Comparison of ENCODE assay signal across 24 cellular contexts in the genomic region with DNA sequence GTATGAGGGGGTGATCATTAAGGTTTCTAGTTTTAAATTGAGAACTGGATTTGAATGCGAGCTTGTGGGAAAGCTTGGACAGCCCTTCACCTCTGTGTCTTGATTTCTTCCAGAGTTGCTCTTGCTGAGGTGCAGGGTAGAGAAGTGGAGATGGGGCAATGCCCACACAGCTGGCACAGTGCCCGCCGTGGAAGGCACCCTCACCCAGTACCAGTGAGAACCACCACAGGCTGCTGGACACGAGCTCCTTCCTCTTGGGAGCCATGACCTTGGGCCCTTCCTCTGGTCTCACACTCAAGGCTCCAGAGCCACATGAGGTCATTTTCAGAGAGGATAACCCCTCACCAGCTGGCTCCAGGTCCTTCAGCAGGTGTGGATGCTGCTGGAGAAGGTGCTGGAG.
"Had no signal": no experiment of that assay in that cellular context is flagged by ENCODE, and none has a peak within 500 bp of the region (broad histone marks: within the 10 kb centered on the region; RNA-seq: fewer than 3 reads in every experiment).

No MANE protein-coding gene starts in this region.

- H3K27ac ChIP-seq: colonic mucosa, coronary artery, dorsolateral prefrontal cortex, epithelial cell of prostate, esophagus muscularis mucosa, esophagus squamous epithelium, foreskin keratinocyte, gastrocnemius medialis, gastroesophageal sphincter, heart left ventricle, heart right ventricle had no signal

- H3K4me3 ChIP-seq: colonic mucosa, coronary artery, dorsolateral prefrontal cortex, esophagus muscularis mucosa, esophagus squamous epithelium, gastrocnemius medialis, gastroesophageal sphincter, heart left ventricle, heart right ventricle had no signal

- H3K27me3 ChIP-seq: colonic mucosa, esophagus muscularis mucosa, esophagus squamous epithelium, gastrocnemius medialis, gastroesophageal sphincter had no signal

- H3K4me1 ChIP-seq: foreskin keratinocyte had no signal

- ATAC-seq: effector memory CD8-positive, alpha-beta T cell; esophagus mucosa; foreskin keratinocyte; gastrocnemius medialis; gastroesophageal sphincter; heart left ventricle; heart right ventricle had no signal

- H3K27me3 Mint-ChIP-seq: dendritic cell treated with granulocyte-macrophage colony-stimulating factor and Interleukin-4, amounts not matched to agents 40 ng/mL and 50 ng/mL, for 4 days had no signal

- H3K9me3 ChIP-seq: colonic mucosa, gastrocnemius medialis had no signal

- H3K36me3 ChIP-seq: colonic mucosa, esophagus muscularis mucosa, esophagus squamous epithelium, gastrocnemius medialis, gastroesophageal sphincter, heart left ventricle, heart right ventricle had no signal

- H3K27ac Mint-ChIP-seq: dendritic cell treated with granulocyte-macrophage colony-stimulating factor and Interleukin-4, amounts not matched to agents 40 ng/mL and 50 ng/mL, for 4 days; effector memory CD8-positive, alpha-beta T cell; endodermal cell had no signal

- H3K4me3 Mint-ChIP-seq: dendritic cell treated with granulocyte-macrophage colony-stimulating factor and Interleukin-4, amounts not matched to agents 40 ng/mL and 50 ng/mL, for 4 days; effector memory CD8-positive, alpha-beta T cell; endodermal cell had no signal

- DNase-seq: colonic mucosa; cortex of kidney; dermis blood vessel endothelial cell; dorsolateral prefrontal cortex; effector CD4-positive, alpha-beta T cell; effector CD8-positive, alpha-beta T cell; effector memory CD4-positive, alpha-beta T cell; effector memory CD8-positive, alpha-beta T cell; endodermal cell; erythroblast; esophagus squamous epithelium; foreskin fibroblast; foreskin keratinocyte; foreskin melanocyte; gastrocnemius medialis; glutamatergic neuron; heart left ventricle; heart right ventricle had no signal
